Comparison of ENCODE assay signal across 7 cellular contexts in the genomic region with DNA sequence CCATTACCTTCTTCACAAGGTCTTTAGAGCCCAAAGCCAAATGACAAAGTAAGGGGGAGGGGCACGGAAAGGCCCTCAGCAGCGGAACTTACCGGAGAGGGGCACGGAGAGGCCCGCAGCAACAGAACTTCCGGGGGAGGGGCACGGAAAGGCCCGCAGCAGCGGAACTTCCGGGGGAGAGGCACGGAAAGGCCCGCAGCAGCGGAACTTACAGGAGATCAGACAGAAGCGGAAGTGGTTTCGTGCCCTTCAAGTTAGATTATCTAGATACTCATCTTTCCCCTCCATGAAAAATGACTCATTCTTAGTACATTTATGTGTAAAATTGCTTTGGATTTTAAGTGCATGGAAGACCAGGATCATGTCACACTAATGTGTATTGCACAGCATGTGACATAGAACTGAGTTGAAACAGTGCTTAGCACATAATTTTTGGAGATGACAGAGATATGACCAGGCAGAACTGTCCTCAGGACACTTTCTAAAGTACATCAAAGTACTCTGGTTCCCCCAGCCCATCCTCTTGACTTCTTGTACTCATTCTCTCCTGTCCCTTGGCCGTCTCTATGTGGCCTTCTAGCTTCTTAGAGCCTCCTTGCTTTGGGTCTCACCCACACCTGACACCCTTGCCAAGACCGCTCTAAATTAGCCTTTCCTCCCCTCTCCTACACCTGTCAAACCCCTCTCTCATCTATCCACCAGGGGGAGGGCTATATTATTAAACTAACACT. TPM values are rescaled to one million over a fixed set of nuclear protein-coding genes. Genes with fewer than 3 reads are reported as not detected.
DNase-seq lines count a peak whose midpoint lies in the region; ATAC-seq and TF ChIP-seq lines count a peak whose summit lies in the region.

No MANE protein-coding gene starts in this region.

- no peaks in the 10 kb centered on the region for H3K79me2 ChIP-seq in PC-9 (ENCODE audit: low read depth)

- H3K9me3 Mint-ChIP-seq in activated T-cell treated with anti-CD3 and anti-CD28 coated beads, Interleukin-2, amount 50 U/mL, for 72 hours, result peaks cover 3 to 6% of the 10 kb centered on the region in 2 donors
- peaks cover 6% of the 10 kb centered on the region for H3K9me3 Mint-ChIP-seq in stimulated activated effector memory CD8-positive, alpha-beta T cell treated with anti-CD3 and anti-CD28 coated beads, Interleukin-12 subunit alpha, Interleukin-12 subunit beta, amount 100 ng/mL, for 72 hours

- H3K27ac Mint-ChIP-seq in activated T-cell treated with anti-CD3 and anti-CD28 coated beads, Interleukin-2, amount 50 U/mL, for 72 hours, result peak overlapping the region; percentile 97
- peak overlapping the region; percentile 91 for H3K27ac Mint-ChIP-seq in stimulated activated effector memory CD8-positive, alpha-beta T cell treated with anti-CD3 and anti-CD28 coated beads, Interleukin-12 subunit alpha, Interleukin-12 subunit beta, amount 100 ng/mL, for 72 hours

- H3K27me3 Mint-ChIP-seq in activated T-cell treated with anti-CD3 and anti-CD28 coated beads, Interleukin-2, amount 50 U/mL, for 72 hours (ENCODE audit: low read depth), result no peaks in the 10 kb centered on the region

- ATAC-seq in GM19023 (IDR thresholded peaks at IDR 0.05; ENCODE audit: unreplicated experiment) (peak; percentile 77), HG02943 (IDR thresholded peaks at IDR 0.05; ENCODE audit: low read depth, unreplicated experiment) (peak; percentile 64)
- ATAC-seq in activated T-cell treated with anti-CD3 and anti-CD28 coated beads, Interleukin-2, amount 50 U/mL, for 72 hours (replicated peaks in 1 of 2), result peak; percentile 84 to 88
- peak; percentile 85 for ATAC-seq in stimulated activated effector memory CD8-positive, alpha-beta T cell treated with anti-CD3 and anti-CD28 coated beads, Interleukin-12 subunit alpha, Interleukin-12 subunit beta, amount 100 ng/mL, for 72 hours

- no peak for TF ChIP-seq CTCF in PC-9 (conservative IDR thresholded peaks at IDR 0.05)

- no peak overlapping the region for H2AFZ ChIP-seq in PC-9

- peak overlapping the region; percentile 87 to 88 for H3K4me3 Mint-ChIP-seq in activated T-cell treated with anti-CD3 and anti-CD28 coated beads, Interleukin-2, amount 50 U/mL, for 72 hours
- peak overlapping the region; percentile 68 for H3K4me3 Mint-ChIP-seq in stimulated activated effector memory CD8-positive, alpha-beta T cell treated with anti-CD3 and anti-CD28 coated beads, Interleukin-12 subunit alpha, Interleukin-12 subunit beta, amount 100 ng/mL, for 72 hours

- H3K36me3 ChIP-seq in PC-9 (ENCODE audit: low read depth), result no peaks in the 10 kb centered on the region

- H4K20me1 ChIP-seq in PC-9 (ENCODE audit: insufficient read depth), result no peaks in the 10 kb centered on the region

- CTCF ChIA-PET in PC-9 (lab: Charles Lee), result no interaction called here

- no peaks in the 10 kb centered on the region for H3F3A ChIP-seq in PC-9 (ENCODE audit: insufficient read depth, low read depth)

- H3K4me1 ChIP-seq in PC-9 (replicated peaks; ENCODE audit: insufficient read depth), result no peaks in the 10 kb centered on the region

- DNase-seq in PC-9 (no peak), left kidney (ENCODE audit: low read depth, low spot score) (peak; percentile 16), NCI-H187 (lab: John Stamatoyannopoulos, UW) (no peak)
- peak; percentile 84 to 86 for DNase-seq in activated T-cell treated with anti-CD3 and anti-CD28 coated beads, Interleukin-2, amount 50 U/mL, for 72 hours
- DNase-seq in stimulated activated effector memory CD8-positive, alpha-beta T cell treated with anti-CD3 and anti-CD28 coated beads, Interleukin-12 subunit alpha, Interleukin-12 subunit beta, amount 100 ng/mL, for 72 hours (ENCODE audit: low spot score in 2 of 2), result peak; percentile 39 to 84

- H3K36me3 Mint-ChIP-seq in activated T-cell treated with anti-CD3 and anti-CD28 coated beads, Interleukin-2, amount 50 U/mL, for 72 hours (ENCODE audit: insufficient read depth in 2 of 2), result peaks cover 2 to 3% of the 10 kb centered on the region in 2 donors
- peaks cover 5% of the 10 kb centered on the region for H3K36me3 Mint-ChIP-seq in stimulated activated effector memory CD8-positive, alpha-beta T cell treated with anti-CD3 and anti-CD28 coated beads, Interleukin-12 subunit alpha, Interleukin-12 subunit beta, amount 100 ng/mL, for 72 hours

- H3K27ac ChIP-seq in PC-9, result no peak overlapping the region

- peaks cover 19% of the 10 kb centered on the region for H3K4me1 Mint-ChIP-seq in activated T-cell treated with anti-CD3 and anti-CD28 coated beads, Interleukin-2, amount 50 U/mL, for 72 hours (ENCODE audit: low read depth)
- peaks cover 24% of the 10 kb centered on the region for H3K4me1 Mint-ChIP-seq in stimulated activated effector memory CD8-positive, alpha-beta T cell treated with anti-CD3 and anti-CD28 coated beads, Interleukin-12 subunit alpha, Interleukin-12 subunit beta, amount 100 ng/mL, for 72 hours

- intact Hi-C loops in PC-9 (cut with micrococcal nuclease; ENCODE audit: unreplicated experiment), result no loop called here

- no peaks in the 10 kb centered on the region for H3K9me3 ChIP-seq in PC-9 (ENCODE audit: insufficient read depth, low read depth)

- no peaks in the 10 kb centered on the region for H3K9me2 ChIP-seq in PC-9 (ENCODE audit: insufficient read depth)

- H3K27me3 ChIP-seq in PC-9 (ENCODE audit: insufficient read depth, low read depth), result no peaks in the 10 kb centered on the region

- BruUV-seq in PC-9 (replicated peaks; lab: Mats Ljungman, UMichigan), result no TSS peak

- H3K4me2 ChIP-seq in PC-9, result peak overlapping the region; percentile 53

- peak overlapping the region; percentile 24; the same call in 1 of the 2 replicates for H3K4me3 ChIP-seq in PC-9

- POLR2A ChIA-PET in PC-9 (lab: Charles Lee; ENCODE audit: unreplicated experiment), result no interaction called here

RNA-seq across cellular contexts. Expression of gene TPTE2, which starts 25.7 kb away (rescaled TPM):
- not detected in 2 replicates for total RNA-seq in PC-9 (2021)
- under 1 TPM; 0.22 to 0.30 TPM for total RNA-seq in activated T-cell treated with anti-CD3 and anti-CD28 coated beads, Interleukin-2, amount 50 U/mL, for 72 hours

RNA-seq across cellular contexts. Expression of gene MPHOSPH8, which starts 46.4 kb away (rescaled TPM):
- total RNA-seq in PC-9 (2021), result 17.0 and 18.2 TPM in 2 replicates
- total RNA-seq in activated T-cell treated with anti-CD3 and anti-CD28 coated beads, Interleukin-2, amount 50 U/mL, for 72 hours, result 10 to 100 TPM; 58.3 to 59.3 TPM

Comparison
In these comparisons a context has a peak if more than half of its experiments do, and no peak if none do; other contexts are left out.
1. DNase-seq: peak in activated T-cell treated with anti-CD3 and anti-CD28 coated beads, Interleukin-2, amount 50 U/mL, for 72 hours (2 of 2), left kidney (single experiment) and stimulated activated effector memory CD8-positive, alpha-beta T cell treated with anti-CD3 and anti-CD28 coated beads, Interleukin-12 subunit alpha, Interleukin-12 subunit beta, amount 100 ng/mL, for 72 hours (2 of 2); none in PC-9 (0 of 2) and NCI-H187 (0 of 2).
2. Peak in every context shown above with its lines, with median percentiles within 50 percentile points of each other: ATAC-seq.